In genomic region chr7:35026154-35026553, GRCh38 we compare ENCODE assay signal across 24 cellular contexts. TPM values are rescaled to one million over a fixed set of nuclear protein-coding genes. Genes with fewer than 3 reads are reported as not detected.
A peak's percentile ranks its signal among the peaks of the same experiment; 100 is the strongest.
DNase-seq lines count a peak whose midpoint lies in the region; ATAC-seq, FAIRE-seq and TF ChIP-seq lines count a peak whose summit lies in the region.
"Had no signal": no experiment of that assay in that cellular context is flagged by ENCODE, and none has a peak within 500 bp of the region (broad histone marks: within the 10 kb centered on the region; RNA-seq: fewer than 3 reads in every experiment).

No MANE protein-coding gene starts in this region.

- TF ChIP-seq CTCF in bronchial epithelial cell (IDR thresholded peaks at IDR 0.05; ENCODE audit: insufficient read depth, low read length, severe bottlenecking), result no peak

- no peak overlapping the region for H3K27ac Mint-ChIP-seq in activated CD4-positive, alpha-beta T cell treated with anti-CD3 and anti-CD28 coated beads, Interleukin-2, amount 10 ng/mL, durations not matched to agents 24 days and 14 days
- H3K27ac Mint-ChIP-seq: activated CD8-positive, alpha-beta T cell treated with anti-CD3 and anti-CD28 coated beads for 36 hours had no signal

- no peak overlapping the region for H3K4me3 ChIP-seq in bronchial epithelial cell (ENCODE audit: low read depth, low read length)
- H3K4me3 ChIP-seq: GM12878, heart left ventricle, psoas muscle, transverse colon had no signal

- FAIRE-seq in bronchial epithelial cell (lab: Jason Lieb, UNC), result no peak
- FAIRE-seq: GM12878 had no signal

- intact Hi-C loops in activated CD4-positive, alpha-beta T cell treated with anti-CD3 and anti-CD28 coated beads, Interleukin-2, amount 10 ng/mL, durations not matched to agents 24 days and 14 days (cut with micrococcal nuclease), result no loop called here

- H3K4me3 Mint-ChIP-seq in activated CD4-positive, alpha-beta T cell treated with anti-CD3 and anti-CD28 coated beads, Interleukin-2, amount 10 ng/mL, durations not matched to agents 24 days and 14 days, result no peak overlapping the region
- H3K4me3 Mint-ChIP-seq: activated CD8-positive, alpha-beta T cell treated with anti-CD3 and anti-CD28 coated beads for 36 hours had no signal

- no peaks in the 10 kb centered on the region for H3K27me3 ChIP-seq in bronchial epithelial cell (ENCODE audit: control insufficient read depth, insufficient read depth, low read length)
- H3K27me3 ChIP-seq: heart left ventricle, transverse colon had no signal

- no peaks in the 10 kb centered on the region for H3K9me3 Mint-ChIP-seq in activated CD4-positive, alpha-beta T cell treated with anti-CD3 and anti-CD28 coated beads, Interleukin-2, amount 10 ng/mL, durations not matched to agents 24 days and 14 days
- H3K9me3 Mint-ChIP-seq: activated CD8-positive, alpha-beta T cell treated with anti-CD3 and anti-CD28 coated beads for 36 hours had no signal

- ATAC-seq in GM19351 (IDR thresholded peaks at IDR 0.05; ENCODE audit: unreplicated experiment) (no peak), GM21367 (IDR thresholded peaks at IDR 0.05; ENCODE audit: unreplicated experiment) (no peak)
- ATAC-seq: activated CD8-positive, alpha-beta T cell treated with anti-CD3 and anti-CD28 coated beads for 36 hours; GM12878; heart left ventricle; left colon; Right ventricle myocardium inferior had no signal

- DNase-seq in activated CD4-positive, alpha-beta T cell treated with anti-CD3 and anti-CD28 coated beads, Interleukin-2, amount 10 ng/mL, durations not matched to agents 24 days and 14 days, result peak; percentile 33
- DNase-seq in activated CD4-positive, alpha-beta T cell treated with anti-CD3 and anti-CD28 coated beads, Interleukin-2, amount 50 U/mL, for 1 hour, result no peak
- DNase-seq in M059J (ENCODE audit: low read depth), result peak; percentile 18
- peak; percentile 75 for DNase-seq in bronchial epithelial cell (ENCODE audit: low read depth)
- DNase-seq in renal cortical epithelial cell (ENCODE audit: low read depth), result peak; percentile 65
- DNase-seq in GM03348 (ENCODE audit: low spot score), result no peak
- DNase-seq: activated CD8-positive, alpha-beta T cell treated with anti-CD3 and anti-CD28 coated beads for 36 hours; activated effector memory CD4-positive, alpha-beta T cell treated with Interleukin-2 at 50 U/mL for 16 hours; COR-L47; DND-41; heart left ventricle; Karpas-422; left colon; NCI-H1048; NCI-H1694 treated with DMSO at 0.1 percent for 48 hours; NCI-H2227 treated with DMSO at 0.1 percent for 48 hours; NCI-H748 treated with DMSO at 0.1 percent for 48 hours; psoas muscle; T-helper 9 cell; transverse colon had no signal

- peaks cover 3% of the 10 kb centered on the region for H3K27me3 Mint-ChIP-seq in activated CD4-positive, alpha-beta T cell treated with anti-CD3 and anti-CD28 coated beads, Interleukin-2, amount 10 ng/mL, durations not matched to agents 24 days and 14 days
- H3K27me3 Mint-ChIP-seq: activated CD8-positive, alpha-beta T cell treated with anti-CD3 and anti-CD28 coated beads for 36 hours had no signal

- H3K4me1 Mint-ChIP-seq in activated CD4-positive, alpha-beta T cell treated with anti-CD3 and anti-CD28 coated beads, Interleukin-2, amount 10 ng/mL, durations not matched to agents 24 days and 14 days, result peaks cover 2% of the 10 kb centered on the region

- no peaks in the 10 kb centered on the region for H3K36me3 ChIP-seq in bronchial epithelial cell (ENCODE audit: control insufficient read depth, insufficient read depth, low read length)
- H3K36me3 ChIP-seq: heart left ventricle, transverse colon had no signal

- H3K36me3 Mint-ChIP-seq in activated CD4-positive, alpha-beta T cell treated with anti-CD3 and anti-CD28 coated beads, Interleukin-2, amount 10 ng/mL, durations not matched to agents 24 days and 14 days (ENCODE audit: low read depth), result no peaks in the 10 kb centered on the region

RNA-seq across cellular contexts. Expression of gene DPY19L1, which starts 11.1 kb away (rescaled TPM):
- 11.1 and 14.5 TPM in 2 replicates for total RNA-seq in activated CD4-positive, alpha-beta T cell treated with anti-CD3 and anti-CD28 coated beads, Interleukin-2, amount 10 ng/mL, durations not matched to agents 24 days and 14 days
- 36.1 and 51.2 TPM in 2 replicates for total RNA-seq in M059J (2014; rRNA removed; shearing (Covaris generic))
- total RNA-seq in bronchial epithelial cell (8.7 and 13.4 TPM in 2 replicates), renal cortical epithelial cell (52.3 and 77.7 TPM in 2 replicates)

Comparison
In these comparisons a context has a peak if more than half of its experiments do, and no peak if none do; other contexts are left out.
1. DNase-seq: peak in activated CD4-positive, alpha-beta T cell treated with anti-CD3 and anti-CD28 coated beads, Interleukin-2, amount 10 ng/mL, durations not matched to agents 24 days and 14 days (single experiment), M059J (single experiment), bronchial epithelial cell (single experiment) and renal cortical epithelial cell (single experiment); none in activated CD4-positive, alpha-beta T cell treated with anti-CD3 and anti-CD28 coated beads, Interleukin-2, amount 50 U/mL, for 1 hour (single experiment) and GM03348 (single experiment).